25 cellular contexts compared by ENCODE assay signal in the genomic region with DNA sequence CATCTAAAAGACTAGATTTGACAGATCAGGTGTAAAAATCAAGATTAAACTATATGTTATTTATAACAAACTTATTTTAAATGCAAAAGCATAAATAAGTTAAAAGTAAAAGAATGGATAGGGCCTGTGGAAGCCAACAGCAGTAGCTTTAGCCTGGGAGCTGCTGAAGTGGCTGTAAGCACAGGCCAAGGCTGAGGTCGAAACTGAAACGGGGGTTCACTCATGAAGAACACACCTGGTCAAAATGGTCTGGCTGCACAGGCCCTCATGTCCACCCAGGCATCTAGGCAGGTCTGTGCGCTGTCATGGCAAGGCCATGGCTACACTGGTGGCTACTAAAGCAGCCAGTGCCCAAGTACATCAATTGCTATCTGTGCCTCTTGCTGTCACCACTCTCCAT. TPM values are rescaled to one million over a fixed set of nuclear protein-coding genes. Genes with fewer than 3 reads are reported as not detected.
"Had no signal": no experiment of that assay in that cellular context is flagged by ENCODE, and none has a peak within 500 bp of the region (broad histone marks: within the 10 kb centered on the region; RNA-seq: fewer than 3 reads in every experiment).

No MANE protein-coding gene starts in this region.

- H3K9me3 ChIP-seq: breast epithelium had no signal

- H3K36me3 ChIP-seq: breast epithelium had no signal

- H3K27me3 ChIP-seq: breast epithelium had no signal

- DNase-seq: activated CD4-positive, alpha-beta T cell treated with anti-CD3 and anti-CD28 coated beads for 48 hours; activated CD4-positive, alpha-beta T cell treated with anti-CD3 and anti-CD28 coated beads, Interleukin-2, amount 50 U/mL, for 4 hours; activated CD4-positive, CD25-positive, alpha-beta regulatory T cell treated with anti-CD3 and anti-CD28 coated beads, Interleukin-2, amount 50 U/mL, for 72 hours; activated CD8-positive, alpha-beta memory T cell treated with anti-CD3 and anti-CD28 coated beads, Interleukin-2, amount 50 U/mL, for 48 hours; activated CD8-positive, alpha-beta T cell treated with anti-CD3 and anti-CD28 coated beads, Interleukin-2, amount 10 ng/mL, durations not matched to agents 7 days and 5 days; activated effector memory CD4-positive, alpha-beta T cell treated with Interleukin-2 at 50 U/mL for 16 hours; activated naive CD4-positive, alpha-beta T cell; activated T-cell treated with anti-CD3 and anti-CD28 coated beads, Interleukin-2, amount 50 U/mL, for 1 hour; aorta; caudate nucleus; NCI-H1092; NCI-H1417 treated with DMSO at 0.1 percent for 48 hours; NCI-H1694 treated with DMSO at 0.1 percent for 48 hours; NCI-H2081; NCI-H510A treated with DMSO at 0.1 percent for 48 hours; PC-3; SHP77 treated with DMSO at 0.1 percent for 48 hours; T-helper 17 cell; T-helper 9 cell had no signal

- H3K4me1 ChIP-seq: breast epithelium had no signal

- H3K4me3 ChIP-seq: breast epithelium had no signal

- FAIRE-seq: RCC 7860 had no signal

- ATAC-seq: activated CD8-positive, alpha-beta T cell treated with anti-CD3 and anti-CD28 coated beads, Interleukin-2, amount 10 ng/mL, durations not matched to agents 7 days and 5 days; PC-3; T-helper 17 cell; WTC11 had no signal

- H3K27ac ChIP-seq: breast epithelium had no signal

RNA-seq across cellular contexts. Expression of a gene that starts 23.1 kb away (rescaled TPM):
- total RNA-seq: LHCN-M2, M059J, PC-3, SK-MEL-5 had no signal
